In genomic region chr17:72303787-72304733, GRCh38 we compare ENCODE assay signal across 24 cellular contexts.
"Had no signal": no experiment of that assay in that cellular context is flagged by ENCODE, and none has a peak within 500 bp of the region (broad histone marks: within the 10 kb centered on the region; RNA-seq: fewer than 3 reads in every experiment).

No MANE protein-coding gene starts in this region.

- FAIRE-seq: RCC 7860 had no signal

- H3K4me3 ChIP-seq: MG63, SJSA1, SK-N-MC had no signal

- H3K36me3 ChIP-seq: MG63, SJSA1 had no signal

- H3K27me3 ChIP-seq: MG63, SJSA1 had no signal

- DNase-seq: Karpas-422, KG1, MG63, NCI-H1092, NCI-H1105 treated with DMSO at 0.1 percent for 48 hours, NCI-H1417 treated with DMSO at 0.1 percent for 48 hours, NCI-H146, NCI-H1694 treated with DMSO at 0.1 percent for 48 hours, NCI-H1930, NCI-H2081, NCI-H2107, NCI-H2227 treated with DMSO at 0.1 percent for 48 hours, NCI-H510A, NCI-H524 treated with DMSO at 0.1 percent for 48 hours, NCI-H69, NCI-H774, Right ventricle myocardium superior, RPMI8226, SIG-M5, SW 1271, T-cell had no signal
